ENCODE assay signal across 16 cellular contexts in genomic region chr20:59242714-59243626, GRCh38. TPM values are rescaled to one million over a fixed set of nuclear protein-coding genes. Genes with fewer than 3 reads are reported as not detected.
A peak's percentile ranks its signal among the peaks of the same experiment; 100 is the strongest.
DNase-seq lines count a peak whose midpoint lies in the region; ATAC-seq and TF ChIP-seq lines count a peak whose summit lies in the region.
"Had no signal": no experiment of that assay in that cellular context is flagged by ENCODE, and none has a peak within 500 bp of the region (broad histone marks: within the 10 kb centered on the region; RNA-seq: fewer than 3 reads in every experiment).

No MANE protein-coding gene starts in this region.

- ATAC-seq in CD4-positive, alpha-beta T cell (ENCODE audit: poor library complexity): peak; percentile 39

- TF ChIP-seq CTCF in CD4-positive, alpha-beta T cell (IDR thresholded peaks at IDR 0.05): no peak

- no peaks in the 10 kb centered on the region for H3K27me3 ChIP-seq in CD4-positive, alpha-beta T cell (ENCODE audit: control insufficient read depth, insufficient read depth, low read length)
- H3K27me3 ChIP-seq: ascending aorta, spleen, upper lobe of left lung had no signal

- H3K9me3 Mint-ChIP-seq in CD4-positive, alpha-beta T cell: no peaks in the 10 kb centered on the region
- H3K9me3 Mint-ChIP-seq in immature natural killer cell: no peaks in the 10 kb centered on the region

- DNase-seq in NOMO-1 (lab: John Stamatoyannopoulos, UW; ENCODE audit: unreplicated experiment in 2 of 2) (peak; percentile 11 to 57), NOMO-1 treated with dmso at 0.1 percent for 144 hours (lab: John Stamatoyannopoulos, UW; ENCODE audit: unreplicated experiment) (no peak), RPMI7951 (ENCODE audit: low read depth) (peak; percentile 31), immature natural killer cell (peak; percentile 29 to 55 (median 39)), NCI-H2227 treated with DMSO at 0.1 percent for 48 hours (lab: John Stamatoyannopoulos, UW) (no peak), HK-2 (ENCODE audit: unreplicated experiment) (no peak), A172 (ENCODE audit: low spot score) (no peak)
- no peak for DNase-seq in CD4-positive, alpha-beta T cell
- DNase-seq: 8988T, MM.1S, posterior cingulate gyrus, spleen, upper lobe of left lung had no signal

- no peak overlapping the region for H3K27ac Mint-ChIP-seq in CD4-positive, alpha-beta T cell
- H3K27ac Mint-ChIP-seq in immature natural killer cell: peak overlapping the region in 5 of 6 donors; percentile 32 to 79 (median 57)

- no peak overlapping the region for H3K4me3 Mint-ChIP-seq in CD4-positive, alpha-beta T cell
- H3K4me3 Mint-ChIP-seq in immature natural killer cell: peak overlapping the region in 3 of 5 donors; percentile 26 to 64 (median 37)

- CTCF ChIA-PET in CD4-positive, alpha-beta T cell (lab: Charles Lee): interaction anchor here (1.0 to 1.2 kb wide), 2 partner anchors 10 to 19 kb away, joined by 3 to 5 read pairs; no protein-coding TSS in a partner anchor

- H3K27ac ChIP-seq in CD4-positive, alpha-beta T cell (ENCODE audit: low read depth, low read length): no peak overlapping the region
- H3K27ac ChIP-seq: ascending aorta, SJSA1, spleen, upper lobe of left lung had no signal

- H3K4me1 Mint-ChIP-seq in CD4-positive, alpha-beta T cell (ENCODE audit: low read depth): peaks cover 10% of the 10 kb centered on the region
- H3K4me1 Mint-ChIP-seq in immature natural killer cell: peaks cover 16 to 51% of the 10 kb centered on the region in 2 donors

- H3K36me3 Mint-ChIP-seq in CD4-positive, alpha-beta T cell (ENCODE audit: low read depth): peaks cover 83% of the 10 kb centered on the region
- peaks cover 39 to 74% (median 42%) of the 10 kb centered on the region in 3 donors for H3K36me3 Mint-ChIP-seq in immature natural killer cell

- H3K9me3 ChIP-seq in CD4-positive, alpha-beta T cell (ENCODE audit: control insufficient read depth, low read length): no peaks in the 10 kb centered on the region
- H3K9me3 ChIP-seq: ascending aorta, SJSA1, spleen, upper lobe of left lung had no signal

- H3K27me3 Mint-ChIP-seq in CD4-positive, alpha-beta T cell: no peaks in the 10 kb centered on the region
- peaks cover 0 to 2% (median 1%) of the 10 kb centered on the region in 3 donors for H3K27me3 Mint-ChIP-seq in immature natural killer cell (ENCODE audit: low read depth in 3 of 3)

- POLR2A ChIA-PET in CD4-positive, alpha-beta T cell (lab: Charles Lee): no interaction called here

- intact Hi-C loops in CD4-positive, alpha-beta T cell (cut with DNase I, micrococcal nuclease): no loop called here

RNA-seq across cellular contexts. Expression of gene EDN3, which starts 57.4 kb away (rescaled TPM):
- 1 to 10 TPM; 1.0 to 1.4 TPM for total RNA-seq in CD4-positive, alpha-beta T cell
- not detected in 2 replicates for total RNA-seq in RPMI7951 (2014; rRNA removed; shearing (Covaris generic))
- polyA plus RNA-seq in immature natural killer cell: not detected
- total RNA-seq in A172 (2014; rRNA removed; shearing (Covaris generic)): not detected in 2 replicates
- total RNA-seq: ascending aorta, dermis microvascular lymphatic vessel endothelial cell, SJSA1 had no signal

Comparison
In these comparisons a context has a peak if more than half of its experiments do, and no peak if none do; other contexts are left out.
1. DNase-seq: peak in NOMO-1 (2 of 2), RPMI7951 (single experiment) and immature natural killer cell (3 of 3); none in NOMO-1 treated with dmso at 0.1 percent for 144 hours (single experiment), CD4-positive, alpha-beta T cell (0 of 10), NCI-H2227 treated with DMSO at 0.1 percent for 48 hours (single experiment), HK-2 (single experiment) and A172 (single experiment).